Comparison of ENCODE assay signal across 8 cellular contexts in the genomic region with DNA sequence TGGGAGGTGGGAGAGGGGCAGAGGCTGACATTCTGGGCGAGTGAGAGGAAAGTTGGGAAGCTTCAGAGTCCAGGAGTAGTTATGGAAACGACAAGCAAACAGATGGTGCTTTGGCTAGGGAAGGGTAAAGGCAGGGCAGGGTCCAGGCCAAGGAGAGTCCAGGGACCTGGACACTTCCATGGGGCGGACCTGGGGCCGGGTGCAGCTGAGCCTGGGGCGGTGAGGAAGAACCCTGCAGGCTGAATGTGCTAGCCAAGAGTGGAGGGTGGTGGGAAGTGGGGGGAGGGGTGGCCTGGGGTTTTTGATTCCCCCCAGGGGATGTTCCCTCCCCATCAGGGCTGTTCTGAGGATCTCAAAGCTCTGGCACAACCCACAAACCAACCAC. TPM values are rescaled to one million over a fixed set of nuclear protein-coding genes. Genes with fewer than 3 reads are reported as not detected.
DNase-seq lines count a peak whose midpoint lies in the region; ATAC-seq and TF ChIP-seq lines count a peak whose summit lies in the region.

No MANE protein-coding gene starts in this region.

- H3K27me3 Mint-ChIP-seq in CD4-positive, alpha-beta memory T cell: no peaks in the 10 kb centered on the region
- H3K27me3 Mint-ChIP-seq in endothelial cell (ENCODE audit: unreplicated experiment): peaks cover 23% of the 10 kb centered on the region
- H3K27me3 Mint-ChIP-seq in neural crest cell (ENCODE audit: low read depth): no peaks in the 10 kb centered on the region

- CTCF ChIA-PET in CD4-positive, alpha-beta memory T cell (lab: Charles Lee; ENCODE audit: partially characterized antibody): interaction anchor here (0.7 to 6.4 kb wide), 8 partner anchors 8 to 54 kb away, joined by 3 to 72 read pairs (median 4); no protein-coding TSS in a partner anchor

- H4K20me1 ChIP-seq in OCI-LY3 (ENCODE audit: insufficient read depth, low read length): peaks cover 43% of the 10 kb centered on the region

- H3K27me3 ChIP-seq in CD4-positive, alpha-beta memory T cell (ENCODE audit: insufficient read depth, low read length): no peaks in the 10 kb centered on the region
- no peaks in the 10 kb centered on the region for H3K27me3 ChIP-seq in OCI-LY3 (ENCODE audit: low read depth, low read length)

- peak overlapping the region; percentile 79 for H3K27ac ChIP-seq in CD4-positive, alpha-beta memory T cell (ENCODE audit: low read depth, low read length)
- peak overlapping the region; percentile 98 for H3K27ac ChIP-seq in OCI-LY3 (ENCODE audit: low read length)

- no peak for DNase-seq in CD4-positive, alpha-beta memory T cell
- DNase-seq in endothelial cell (ENCODE audit: low spot score): no peak
- DNase-seq in neural crest cell (ENCODE audit: low read depth, low spot score): no peak
- DNase-seq in NOMO-1 treated with DMSO at 0.1 percent for 48 hours (lab: John Stamatoyannopoulos, UW; ENCODE audit: unreplicated experiment): no peak

- intact Hi-C loops in CD4-positive, alpha-beta memory T cell (cut with micrococcal nuclease): loop anchor here (1.0 kb wide), 1 partner anchor 8 kb away; no protein-coding TSS in a partner anchor

- H3K4me1 Mint-ChIP-seq in CD4-positive, alpha-beta memory T cell: peaks cover 40 to 77% (median 56%) of the 10 kb centered on the region in 4 donors
- H3K4me1 Mint-ChIP-seq in endothelial cell (ENCODE audit: unreplicated experiment): peaks cover 57% of the 10 kb centered on the region
- peaks cover 50% of the 10 kb centered on the region for H3K4me1 Mint-ChIP-seq in neural crest cell

- POLR2A ChIA-PET in CD4-positive, alpha-beta memory T cell (lab: Charles Lee; ENCODE audit: partially characterized antibody): interaction anchor here (0.9 to 9.0 kb wide), 7 partner anchors 8 to 52 kb away, joined by 3 to 102 read pairs (median 13); a partner anchor contains a TSS

- H3K4me3 ChIP-seq in CD4-positive, alpha-beta memory T cell (ENCODE audit: low read length in 2 of 2): peak overlapping the region; percentile 76 to 84
- H3K4me3 ChIP-seq in OCI-LY3 (ENCODE audit: low read length): peak overlapping the region; percentile 93

- H3K4me1 ChIP-seq in CD4-positive, alpha-beta memory T cell (ENCODE audit: insufficient read depth, low read length): peaks cover 70% of the 10 kb centered on the region
- peaks cover 46% of the 10 kb centered on the region for H3K4me1 ChIP-seq in OCI-LY3 (ENCODE audit: low read length)

- H3K9me3 ChIP-seq in CD4-positive, alpha-beta memory T cell (ENCODE audit: control insufficient read depth in 1 of 2, low read length in 2 of 2): no peaks in the 10 kb centered on the region
- no peaks in the 10 kb centered on the region for H3K9me3 ChIP-seq in OCI-LY3 (ENCODE audit: insufficient read depth, low read length)

- TF ChIP-seq CTCF in OCI-LY3 (IDR thresholded peaks at IDR 0.05; ENCODE audit: low read depth, low read length) (no peak), endothelial cell (IDR thresholded peaks at IDR 0.05; ENCODE audit: unreplicated experiment) (no peak), neural crest cell (conservative IDR thresholded peaks at IDR 0.05) (no peak)

- H3K27ac Mint-ChIP-seq in CD4-positive, alpha-beta memory T cell: peak overlapping the region; percentile 73 to 96 (median 93)
- H3K27ac Mint-ChIP-seq in endothelial cell (ENCODE audit: unreplicated experiment) (peak overlapping the region; percentile 88), neural crest cell (ENCODE audit: unreplicated experiment) (no peak overlapping the region)

- H3K79me2 ChIP-seq in OCI-LY3 (ENCODE audit: low read length): peaks cover 97% of the 10 kb centered on the region

- peak overlapping the region; percentile 99 for H3K9ac ChIP-seq in OCI-LY3 (ENCODE audit: low read length)

- peaks cover 22% of the 10 kb centered on the region for H3K36me3 ChIP-seq in CD4-positive, alpha-beta memory T cell (ENCODE audit: insufficient read depth, low read length)
- H3K36me3 ChIP-seq in OCI-LY3 (replicated peaks; ENCODE audit: low read depth, low read length): peaks cover 70% of the 10 kb centered on the region

- peak overlapping the region; percentile 92 to 99 (median 96) for H3K4me3 Mint-ChIP-seq in CD4-positive, alpha-beta memory T cell
- H3K4me3 Mint-ChIP-seq in endothelial cell (ENCODE audit: unreplicated experiment) (peak overlapping the region; percentile 91), neural crest cell (peak overlapping the region; percentile 91)

- no peak overlapping the region for H2AFZ ChIP-seq in OCI-LY3 (ENCODE audit: low read depth, low read length)

- peak overlapping the region; percentile 95 for H3K4me2 ChIP-seq in OCI-LY3 (ENCODE audit: low read length)

- H3K9me3 Mint-ChIP-seq in CD4-positive, alpha-beta memory T cell: peaks cover 0 to 1% (median 0%) of the 10 kb centered on the region in 8 donors
- H3K9me3 Mint-ChIP-seq in endothelial cell (ENCODE audit: unreplicated experiment) (no peaks in the 10 kb centered on the region), neural crest cell (no peaks in the 10 kb centered on the region)

- ATAC-seq in HG03521 (IDR thresholded peaks at IDR 0.05; ENCODE audit: unreplicated experiment) (no peak), GM18517 (IDR thresholded peaks at IDR 0.05; ENCODE audit: unreplicated experiment) (no peak), HG03196 (IDR thresholded peaks at IDR 0.05; ENCODE audit: unreplicated experiment) (no peak)

- peaks cover 11 to 55% of the 10 kb centered on the region in 2 donors for H3K36me3 Mint-ChIP-seq in CD4-positive, alpha-beta memory T cell
- H3K36me3 Mint-ChIP-seq in endothelial cell (ENCODE audit: low read depth, unreplicated experiment) (peaks cover 24% of the 10 kb centered on the region), neural crest cell (ENCODE audit: low read depth) (peaks cover 7% of the 10 kb centered on the region)

RNA-seq across cellular contexts. Expression of a gene that starts 2.6 kb away (rescaled TPM):
- 10 to 100 TPM; 97.5 to 99.7 TPM for total RNA-seq in CD4-positive, alpha-beta memory T cell
- polyA plus RNA-seq in CD4-positive, alpha-beta memory T cell: 1 to 10 TPM in 1 of 2 donors, under 1 TPM in 1; 0.48 to 2.2 TPM
- total RNA-seq in endothelial cell (ENCODE audit: unreplicated experiment): 101 TPM
- total RNA-seq in neural crest cell: 67.1 and 68.8 TPM in 2 replicates

RNA-seq across cellular contexts. Expression of a gene that starts 17.9 kb away (rescaled TPM):
- 1 to 10 TPM; 1.2 to 1.3 TPM for total RNA-seq in CD4-positive, alpha-beta memory T cell
- polyA plus RNA-seq in CD4-positive, alpha-beta memory T cell: under 1 TPM; 0.16 to 0.19 TPM
- 82.0 TPM for total RNA-seq in endothelial cell (ENCODE audit: unreplicated experiment)
- total RNA-seq in neural crest cell: 26.1 and 28.7 TPM in 2 replicates

RNA-seq across cellular contexts. Expression of a gene that starts 18.0 kb away (rescaled TPM):
- total RNA-seq in CD4-positive, alpha-beta memory T cell: not detected
- not detected for polyA plus RNA-seq in CD4-positive, alpha-beta memory T cell
- not detected for total RNA-seq in endothelial cell (ENCODE audit: unreplicated experiment)
- not detected in 2 replicates for total RNA-seq in neural crest cell

RNA-seq across cellular contexts. Expression of a gene that starts 52.7 kb away (rescaled TPM):
- 10 to 100 TPM; 39.1 to 40.6 TPM for total RNA-seq in CD4-positive, alpha-beta memory T cell
- polyA plus RNA-seq in CD4-positive, alpha-beta memory T cell: 10 to 100 TPM; 34.5 to 36.5 TPM
- total RNA-seq in endothelial cell (ENCODE audit: unreplicated experiment) (37.1 TPM), neural crest cell (21.6 and 24.6 TPM in 2 replicates)

RNA-seq across cellular contexts. Expression of a gene that starts 53.6 kb away (rescaled TPM):
- 1 to 10 TPM; 1.0 to 1.6 TPM for total RNA-seq in CD4-positive, alpha-beta memory T cell
- polyA plus RNA-seq in CD4-positive, alpha-beta memory T cell: not detected
- total RNA-seq in endothelial cell (ENCODE audit: unreplicated experiment) (6.8 TPM), neural crest cell (13.3 and 14.8 TPM in 2 replicates)

Comparison
In these comparisons a context has a peak if more than half of its experiments do, and no peak if none do; other contexts are left out.
1. RNA of a gene that starts 17.9 kb away (total RNA-seq): 82.0 TPM in endothelial cell (single experiment) and 26.1 to 28.7 TPM in neural crest cell; 1.2 to 1.3 TPM in CD4-positive, alpha-beta memory T cell; every median in the first group is over 10 times any median in the second.
2. Peak in every context shown above with its lines, with median percentiles within 50 percentile points of each other: H3K4me3 Mint-ChIP-seq.